Comparison of ENCODE assay signal across 23 cellular contexts in the genomic region with DNA sequence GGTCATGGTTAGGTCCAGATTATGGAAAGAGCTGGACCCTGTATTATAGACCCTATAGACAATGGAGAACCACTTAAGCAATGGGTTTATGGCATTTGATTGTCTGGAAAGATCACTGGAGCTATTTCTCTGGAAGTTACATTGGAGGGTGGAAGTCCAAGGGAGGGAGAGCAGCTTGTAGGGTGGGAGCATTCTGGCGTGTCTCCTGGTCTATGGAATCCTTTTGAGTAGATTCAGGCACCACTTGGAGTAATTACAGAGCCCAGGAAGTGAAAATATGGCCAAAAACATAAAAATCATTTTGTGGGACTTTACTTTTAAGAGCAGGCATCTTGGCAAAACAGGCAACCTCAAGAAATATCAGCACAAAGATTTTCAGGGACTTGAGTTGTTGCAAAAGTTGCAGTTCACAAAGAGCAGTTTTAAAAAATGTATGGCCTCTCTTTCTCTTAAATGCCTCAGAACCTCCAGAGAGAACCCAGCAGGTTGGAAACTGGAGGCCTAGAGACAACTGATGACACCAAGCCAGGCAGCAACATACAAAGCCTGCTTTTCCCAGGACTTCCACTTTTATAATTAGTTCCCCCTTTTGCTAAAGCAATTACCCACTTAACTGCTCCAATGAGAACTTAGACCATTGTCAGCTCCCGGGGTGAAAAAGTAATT.
"Had no signal": no experiment of that assay in that cellular context is flagged by ENCODE, and none has a peak within 500 bp of the region (broad histone marks: within the 10 kb centered on the region; RNA-seq: fewer than 3 reads in every experiment).

No MANE protein-coding gene starts in this region.

- H3K36me3 Mint-ChIP-seq: activated naive CD8-positive, alpha-beta T cell treated with anti-CD3 and anti-CD28 coated beads, Interleukin-2, amount 10 ng/mL, durations not matched to agents 7 days and 5 days; memory B cell; stimulated activated memory B cell treated with anti-CD40 and anti-IgM and Interleukin-4, amounts not matched to agents 10 μg/mL and 1 μg/mL and 100 μg/mL, for 72 hours; WTC11 had no signal

- ATAC-seq: heart left ventricle; left colon; right lobe of liver; stimulated activated memory B cell treated with anti-CD40 and anti-IgM and Interleukin-4, amounts not matched to agents 10 μg/mL and 1 μg/mL and 100 μg/mL, for 72 hours; WTC11 had no signal

- DNase-seq: activated CD4-positive, alpha-beta T cell treated with anti-CD3 and anti-CD28 coated beads for 4 hours; activated CD4-positive, alpha-beta T cell treated with anti-CD3 and anti-CD28 coated beads, Interleukin-2, amount 50 U/mL, for 48 hours; activated effector memory CD4-positive, alpha-beta T cell treated with Interleukin-2 at 50 U/mL for 16 hours; activated naive CD4-positive, alpha-beta T cell treated with anti-CD3 and anti-CD28 coated beads for 36 hours; activated naive CD8-positive, alpha-beta T cell treated with anti-CD3 and anti-CD28 coated beads, Interleukin-2, amount 10 ng/mL, durations not matched to agents 7 days and 5 days; activated T-cell treated with anti-CD3 and anti-CD28 coated beads, Interleukin-2, amount 50 U/mL, for 48 hours; amygdala; colonic mucosa; dorsolateral prefrontal cortex; heart left ventricle; left colon; nucleus accumbens; right lobe of liver; stimulated activated CD4-positive, alpha-beta T cell treated with anti-CD3 and anti-CD28 coated beads, Interleukin-2, amount 100 ng/mL, for 24 hours; testis; trophoblast cell; uterus had no signal

- H3K27ac Mint-ChIP-seq: activated naive CD4-positive, alpha-beta T cell treated with anti-CD3 and anti-CD28 coated beads for 36 hours; activated naive CD8-positive, alpha-beta T cell treated with anti-CD3 and anti-CD28 coated beads, Interleukin-2, amount 10 ng/mL, durations not matched to agents 7 days and 5 days; endodermal cell; memory B cell; nephron; stimulated activated memory B cell treated with anti-CD40 and anti-IgM and Interleukin-4, amounts not matched to agents 10 μg/mL and 1 μg/mL and 100 μg/mL, for 72 hours; WTC11 had no signal

- H3K4me3 Mint-ChIP-seq: activated naive CD4-positive, alpha-beta T cell treated with anti-CD3 and anti-CD28 coated beads for 36 hours; activated naive CD8-positive, alpha-beta T cell treated with anti-CD3 and anti-CD28 coated beads, Interleukin-2, amount 10 ng/mL, durations not matched to agents 7 days and 5 days; endodermal cell; memory B cell; nephron; stimulated activated memory B cell treated with anti-CD40 and anti-IgM and Interleukin-4, amounts not matched to agents 10 μg/mL and 1 μg/mL and 100 μg/mL, for 72 hours; WTC11 had no signal

- H3K9me3 ChIP-seq: colonic mucosa, heart left ventricle, right lobe of liver, testis, uterus had no signal

- H3K36me3 ChIP-seq: colonic mucosa, heart left ventricle, right lobe of liver, uterus had no signal

- H3K27me3 ChIP-seq: colonic mucosa, right lobe of liver, testis, uterus had no signal

- H3K4me1 Mint-ChIP-seq: activated naive CD8-positive, alpha-beta T cell treated with anti-CD3 and anti-CD28 coated beads, Interleukin-2, amount 10 ng/mL, durations not matched to agents 7 days and 5 days; memory B cell; nephron; stimulated activated memory B cell treated with anti-CD40 and anti-IgM and Interleukin-4, amounts not matched to agents 10 μg/mL and 1 μg/mL and 100 μg/mL, for 72 hours had no signal

- H3K9me3 Mint-ChIP-seq: activated naive CD4-positive, alpha-beta T cell treated with anti-CD3 and anti-CD28 coated beads for 36 hours; memory B cell; nephron had no signal

- H3K4me1 ChIP-seq: colonic mucosa, heart left ventricle, right lobe of liver, testis, uterus had no signal

- H3K4me3 ChIP-seq: colonic mucosa, dorsolateral prefrontal cortex, heart left ventricle, right lobe of liver, skin epidermis, testis, uterus had no signal

- H3K27me3 Mint-ChIP-seq: activated naive CD8-positive, alpha-beta T cell treated with anti-CD3 and anti-CD28 coated beads, Interleukin-2, amount 10 ng/mL, durations not matched to agents 7 days and 5 days; stimulated activated memory B cell treated with anti-CD40 and anti-IgM and Interleukin-4, amounts not matched to agents 10 μg/mL and 1 μg/mL and 100 μg/mL, for 72 hours had no signal
